Comparison of ENCODE assay signal across 32 cellular contexts in the genomic region with DNA sequence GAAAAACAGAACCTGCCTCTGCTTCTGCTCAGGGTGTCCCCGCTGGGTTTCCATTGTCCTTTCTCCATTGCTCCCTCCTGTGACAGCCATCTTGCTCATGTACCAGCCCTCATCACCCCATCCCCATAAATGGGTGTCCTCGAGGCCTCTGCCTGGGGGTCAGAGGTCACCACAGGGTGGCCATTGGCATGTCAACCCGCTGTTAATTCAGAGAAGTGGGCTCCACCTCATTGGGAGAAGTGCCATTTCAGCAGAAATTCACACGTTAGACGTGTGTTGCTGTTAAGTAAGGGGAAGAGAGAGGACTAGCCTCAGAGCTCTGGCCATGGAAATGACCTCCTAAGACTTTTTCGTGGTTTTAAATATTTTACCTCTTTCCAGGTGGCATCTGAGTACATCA.
A peak's percentile ranks its signal among the peaks of the same experiment; 100 is the strongest.
DNase-seq lines count a peak whose midpoint lies in the region; ATAC-seq, FAIRE-seq and TF ChIP-seq lines count a peak whose summit lies in the region.
"Had no signal": no experiment of that assay in that cellular context is flagged by ENCODE, and none has a peak within 500 bp of the region (broad histone marks: within the 10 kb centered on the region; RNA-seq: fewer than 3 reads in every experiment).

No MANE protein-coding gene starts in this region.

- H4K20me1 ChIP-seq in HepG2 (ENCODE audit: insufficient read depth, low read length): no peaks in the 10 kb centered on the region
- peaks cover 6% of the 10 kb centered on the region for H4K20me1 ChIP-seq in neural progenitor cell (ENCODE audit: low read depth)

- no peak overlapping the region for H3K4me2 ChIP-seq in HepG2 (ENCODE audit: low read depth, low read length)
- H3K4me2 ChIP-seq in neural progenitor cell: no peak overlapping the region

- no peaks in the 10 kb centered on the region for H3K9me3 ChIP-seq in HepG2 (ENCODE audit: low read length)
- H3K9me3 ChIP-seq in right lobe of liver: no peaks in the 10 kb centered on the region
- H3K9me3 ChIP-seq in Panc1 (ENCODE audit: control insufficient read depth, insufficient read depth, low read depth, low read length): no peaks in the 10 kb centered on the region
- H3K9me3 ChIP-seq in neural progenitor cell (ENCODE audit: low read depth): no peaks in the 10 kb centered on the region
- H3K9me3 ChIP-seq in aorta (ENCODE audit: control insufficient read depth, low read length): no peaks in the 10 kb centered on the region
- H3K9me3 ChIP-seq: esophagus squamous epithelium, left lung had no signal

- no peak overlapping the region for H3K9ac ChIP-seq in HepG2 (ENCODE audit: insufficient read depth, low read depth, low read length)
- no peak overlapping the region for H3K9ac ChIP-seq in neural progenitor cell

- TF ChIP-seq EP300 in HepG2 (IDR thresholded peaks at IDR 0.05; ENCODE audit: low read depth in 2 of 2, low read length in 2 of 2) (no peak), HepG2 (CRISPR knock-in tag; IDR thresholded peaks at IDR 0.05; ENCODE audit: borderline replicate concordance) (no peak)

- intact Hi-C loops in HepG2 (cut with micrococcal nuclease; ENCODE audit: unreplicated experiment) (loop anchor here (5.0 kb wide), 1 partner anchor 460 kb away; no protein-coding TSS in a partner anchor), right lobe of liver (cut with DNase I) (loop anchor here in 1 of 2 donors (10.0 kb wide), 1 partner anchor 397 kb away; no protein-coding TSS in a partner anchor), Panc1 (cut with micrococcal nuclease; ENCODE audit: unreplicated experiment) (loop anchor here (5.0 kb wide), 1 partner anchor 395 kb away; no protein-coding TSS in a partner anchor), aorta (cut with DNase I) (loop anchor here in 1 of 2 donors (5.0 kb wide), 2 partner anchors 100 to 395 kb away; no protein-coding TSS in a partner anchor), left colon (cut with DNase I, micrococcal nuclease) (loop anchor here in 1 of 2 donors (5.0 kb wide), 1 partner anchor 105 kb away; no protein-coding TSS in a partner anchor)
- intact Hi-C loops in activated naive CD4-positive, alpha-beta T cell treated with anti-CD3 and anti-CD28 coated beads for 36 hours (cut with micrococcal nuclease): no loop called here

- peaks cover 23% of the 10 kb centered on the region for H3K36me3 Mint-ChIP-seq in neural progenitor cell
- H3K36me3 Mint-ChIP-seq in activated naive CD4-positive, alpha-beta T cell treated with anti-CD3 and anti-CD28 coated beads for 36 hours (ENCODE audit: low read depth): peaks cover 45% of the 10 kb centered on the region
- H3K36me3 Mint-ChIP-seq: activated naive CD8-positive, alpha-beta T cell had no signal

- H3K27me3 Mint-ChIP-seq in neural progenitor cell (ENCODE audit: insufficient read depth, low read depth): peaks cover 2% of the 10 kb centered on the region
- no peaks in the 10 kb centered on the region for H3K27me3 Mint-ChIP-seq in activated naive CD4-positive, alpha-beta T cell treated with anti-CD3 and anti-CD28 coated beads for 36 hours (ENCODE audit: low read depth)
- H3K27me3 Mint-ChIP-seq: activated naive CD8-positive, alpha-beta T cell; central memory CD8-positive, alpha-beta T cell; naive thymus-derived CD8-positive, alpha-beta T cell; type B pancreatic cell had no signal

- H3K27me3 ChIP-seq in HepG2 (ENCODE audit: control insufficient read depth in 1 of 2, insufficient read depth in 2 of 2, low read length in 2 of 2): no peaks in the 10 kb centered on the region
- no peaks in the 10 kb centered on the region for H3K27me3 ChIP-seq in right lobe of liver
- H3K27me3 ChIP-seq in Panc1 (ENCODE audit: control insufficient read depth, insufficient read depth, low read length): no peaks in the 10 kb centered on the region
- H3K27me3 ChIP-seq in neural progenitor cell: no peaks in the 10 kb centered on the region
- H3K27me3 ChIP-seq in aorta (ENCODE audit: control insufficient read depth in 1 of 2, insufficient read depth in 2 of 2, low read length in 1 of 2): no peaks in the 10 kb centered on the region
- H3K27me3 ChIP-seq: esophagus squamous epithelium, left lung had no signal

- H2AFZ ChIP-seq in HepG2 (ENCODE audit: low read length) (no peak overlapping the region), neural progenitor cell (replicated peaks) (no peak overlapping the region)

- no peak for FAIRE-seq in HepG2 (lab: Jason Lieb, UNC)
- FAIRE-seq: astrocyte, endometrium, small intestine had no signal

- no peak overlapping the region for H3K4me3 Mint-ChIP-seq in neural progenitor cell
- no peak overlapping the region for H3K4me3 Mint-ChIP-seq in activated naive CD4-positive, alpha-beta T cell treated with anti-CD3 and anti-CD28 coated beads for 36 hours
- H3K4me3 Mint-ChIP-seq: activated naive CD8-positive, alpha-beta T cell; central memory CD8-positive, alpha-beta T cell; immature natural killer cell; type B pancreatic cell had no signal

- H3K79me2 ChIP-seq in HepG2 (ENCODE audit: insufficient read depth, low read length) (no peaks in the 10 kb centered on the region), neural progenitor cell (ENCODE audit: low read depth) (no peaks in the 10 kb centered on the region)

- ATAC-seq in HepG2: no peak
- no peak for ATAC-seq in right lobe of liver
- ATAC-seq in Panc1: no peak
- ATAC-seq in aorta (ENCODE audit: low FRiP score): no peak
- no peak for ATAC-seq in left colon
- ATAC-seq in HG02852 (IDR thresholded peaks at IDR 0.05; ENCODE audit: unreplicated experiment): no peak
- ATAC-seq: left lung; naive thymus-derived CD8-positive, alpha-beta T cell had no signal

- POLR2A ChIA-PET in HepG2 (lab: Yijun Ruan, JAX): no interaction called here
- POLR2A ChIA-PET in Panc1 (lab: Charles Lee): no interaction called here

- TSS peak; percentile 23 for BruUV-seq in HepG2 (replicated peaks; lab: Mats Ljungman, UMichigan)
- BruUV-seq in Panc1 (replicated peaks; lab: Mats Ljungman, UMichigan): no TSS peak

- TF ChIP-seq CTCF in HepG2 (CRISPR knock-in tag; IDR thresholded peaks at IDR 0.05) (no peak), right lobe of liver (IDR thresholded peaks at IDR 0.05) (no peak), Panc1 (IDR thresholded peaks at IDR 0.05) (no peak), neural progenitor cell (IDR thresholded peaks at IDR 0.05) (no peak)

- CTCF ChIA-PET in HepG2 (lab: Yijun Ruan, JAX; ENCODE audit: low intra/inter-chr PET ratio, low total read pairs) (no interaction called here), Panc1 (lab: Charles Lee) (no interaction called here)
- CTCF ChIA-PET in activated naive CD4-positive, alpha-beta T cell treated with anti-CD3 and anti-CD28 coated beads for 36 hours (lab: Charles Lee): interaction anchor here (1.0 kb wide), 1 partner anchor 10 kb away, joined by 7 read pairs; no protein-coding TSS in a partner anchor

- H3K36me3 ChIP-seq in HepG2 (replicated peaks in 1 of 2; ENCODE audit: control insufficient read depth in 1 of 2, insufficient read depth in 2 of 2, low read length in 2 of 2): peaks cover 51 to 81% of the 10 kb centered on the region in 2 experiments
- H3K36me3 ChIP-seq in right lobe of liver: peaks cover 0 to 68% (median 30%) of the 10 kb centered on the region in 4 donors
- H3K36me3 ChIP-seq in Panc1 (ENCODE audit: control insufficient read depth, insufficient read depth, low read length): peaks cover 24% of the 10 kb centered on the region
- H3K36me3 ChIP-seq in neural progenitor cell: no peaks in the 10 kb centered on the region
- peaks cover 5 to 10% of the 10 kb centered on the region in 2 donors for H3K36me3 ChIP-seq in aorta (ENCODE audit: control insufficient read depth in 1 of 2, insufficient read depth in 2 of 2, low read length in 1 of 2)

- no peaks in the 10 kb centered on the region for H3K4me1 Mint-ChIP-seq in neural progenitor cell
- H3K4me1 Mint-ChIP-seq in activated naive CD4-positive, alpha-beta T cell treated with anti-CD3 and anti-CD28 coated beads for 36 hours (ENCODE audit: low read depth): peaks cover 7% of the 10 kb centered on the region
- H3K4me1 Mint-ChIP-seq: immature natural killer cell had no signal

- DNase-seq in HepG2 (ENCODE audit: low spot score) (no peak), right lobe of liver (no peak), Panc1 (ENCODE audit: low read depth, low spot score) (no peak), neural progenitor cell (ENCODE audit: low spot score) (no peak), aorta (peak; percentile 26 to 31), left colon (no peak)
- no peak for DNase-seq in activated naive CD4-positive, alpha-beta T cell treated with anti-CD3 and anti-CD28 coated beads for 36 hours
- DNase-seq: ACHN; activated CD4-positive, CD25-positive, alpha-beta regulatory T cell; C1 segment of cervical spinal cord; Calu3; dermis blood vessel endothelial cell; DMS79 treated with DMSO at 0.1 percent for 48 hours; esophagus squamous epithelium; foreskin melanocyte; hypothalamus; immature natural killer cell; left lung; midbrain; NCI-H1048; NCI-H1694; retina; SHP77; small intestine had no signal

- no peaks in the 10 kb centered on the region for H3K9me3 Mint-ChIP-seq in neural progenitor cell
- no peaks in the 10 kb centered on the region for H3K9me3 Mint-ChIP-seq in activated naive CD4-positive, alpha-beta T cell treated with anti-CD3 and anti-CD28 coated beads for 36 hours
- H3K9me3 Mint-ChIP-seq: activated T-helper 2 cell treated with anti-CD3 and anti-CD28 coated beads, Interferon-gamma antibody, Interleukin-2, Interleukin-4, amounts not matched to agents 10 μg/mL and 5 μg/mL and 100 μg/mL, durations not matched to agents 14 hours and 24 hours and 36 hours; central memory CD8-positive, alpha-beta T cell; immature natural killer cell; naive thymus-derived CD8-positive, alpha-beta T cell; type B pancreatic cell had no signal

- H3K4me3 ChIP-seq in HepG2 (replicated peaks in 1 of 3; ENCODE audit: insufficient read depth in 1 of 3, low read depth in 2 of 3, low read length in 3 of 3) (no peak overlapping the region), right lobe of liver (no peak overlapping the region), Panc1 (ENCODE audit: low read depth in 2 of 2, low read length in 2 of 2) (no peak overlapping the region), neural progenitor cell (no peak overlapping the region), aorta (ENCODE audit: low read length in 2 of 2) (no peak overlapping the region)
- H3K4me3 ChIP-seq: esophagus squamous epithelium, left lung had no signal

- H3F3A ChIP-seq in neural progenitor cell (ENCODE audit: low read depth): no peaks in the 10 kb centered on the region

- H3K27ac Mint-ChIP-seq in neural progenitor cell: peak overlapping the region; percentile 81
- no peak overlapping the region for H3K27ac Mint-ChIP-seq in activated naive CD4-positive, alpha-beta T cell treated with anti-CD3 and anti-CD28 coated beads for 36 hours
- H3K27ac Mint-ChIP-seq: activated naive CD8-positive, alpha-beta T cell; activated T-helper 2 cell treated with anti-CD3 and anti-CD28 coated beads, Interferon-gamma antibody, Interleukin-2, Interleukin-4, amounts not matched to agents 10 μg/mL and 5 μg/mL and 100 μg/mL, durations not matched to agents 14 hours and 24 hours and 36 hours; immature natural killer cell; type B pancreatic cell had no signal

- no peaks in the 10 kb centered on the region for H3K4me1 ChIP-seq in HepG2 (ENCODE audit: insufficient read depth, low read length)
- H3K4me1 ChIP-seq in right lobe of liver: peaks cover 0 to 5% (median 0%) of the 10 kb centered on the region in 4 donors
- H3K4me1 ChIP-seq in Panc1 (ENCODE audit: control insufficient read depth, insufficient read depth, low read length): peaks cover 68% of the 10 kb centered on the region
- peaks cover 10% of the 10 kb centered on the region for H3K4me1 ChIP-seq in neural progenitor cell
- H3K4me1 ChIP-seq in aorta (ENCODE audit: control insufficient read depth in 1 of 2, insufficient read depth in 2 of 2, low read length in 2 of 2): no peaks in the 10 kb centered on the region

- H3K27ac ChIP-seq in HepG2 (ENCODE audit: extremely low read length, insufficient read depth, low read length): no peak overlapping the region
- no peak overlapping the region for H3K27ac ChIP-seq in right lobe of liver
- peak overlapping the region; percentile 67; the same call in 1 of the 2 replicates for H3K27ac ChIP-seq in Panc1 (ENCODE audit: low read length)
- H3K27ac ChIP-seq in neural progenitor cell: no peak overlapping the region
- no peak overlapping the region for H3K27ac ChIP-seq in aorta (ENCODE audit: low read depth in 1 of 2, low read length in 2 of 2)
- H3K27ac ChIP-seq: esophagus squamous epithelium, left lung had no signal

- no peak for TF ChIP-seq RAD21 in HepG2 (CRISPR knock-in tag; IDR thresholded peaks at IDR 0.05)

- TF ChIP-seq POLR2A in HepG2 (IDR thresholded peaks at IDR 0.05; ENCODE audit: insufficient read depth in 1 of 2, low read depth in 2 of 2, low read length in 2 of 2): no peak
- TF ChIP-seq POLR2A in right lobe of liver (IDR thresholded peaks at IDR 0.05): no peak

- WGBS in HepG2 (ENCODE audit: low lambda C conversion rate): 95% methylated on average over 6 of the region's 6 CpGs
- 60% methylated on average over 6 of the region's 6 CpGs for WGBS in right lobe of liver (ENCODE audit: insufficient coverage, low coverage, low lambda C conversion rate, missing lambda C conversion rate)
- 58 to 59% methylated on average over 6 of the region's 6 CpGs for WGBS in aorta, 2 donors

- in situ Hi-C loops in HepG2 (cut with HindIII; ENCODE audit: extremely low pct_ligation_motif_present, low pct_unique_long_range_greater_than_20kb) (loop anchor here (10.0 kb wide), 1 partner anchor 467 kb away; a partner anchor contains a TSS), Panc1 (cut with HindIII; ENCODE audit: low pct_unique_long_range_greater_than_20kb, low sequenced_read_pairs) (no loop called here)

Comparison
In these comparisons a context has a peak if more than half of its experiments do, and no peak if none do; other contexts are left out.
1. DNase-seq: peak in aorta (2 of 2); none in HepG2 (single experiment), right lobe of liver (0 of 3), Panc1 (single experiment), neural progenitor cell (single experiment), left colon (0 of 2) and activated naive CD4-positive, alpha-beta T cell treated with anti-CD3 and anti-CD28 coated beads for 36 hours (single experiment).